Comparison of ENCODE assay signal across 24 cellular contexts in genomic region chr12:46946137-46946536, GRCh38.
A peak's percentile ranks its signal among the peaks of the same experiment; 100 is the strongest.
DNase-seq lines count a peak whose midpoint lies in the region; ATAC-seq, FAIRE-seq and TF ChIP-seq lines count a peak whose summit lies in the region.
"Had no signal": no experiment of that assay in that cellular context is flagged by ENCODE, and none has a peak within 500 bp of the region (broad histone marks: within the 10 kb centered on the region; RNA-seq: fewer than 3 reads in every experiment).

No MANE protein-coding gene starts in this region.

- FAIRE-seq in H54 (lab: Jason Lieb, UNC), result peak; percentile 84
- FAIRE-seq in endothelial cell of umbilical vein (lab: Jason Lieb, UNC), result no peak
- FAIRE-seq: GM12891 had no signal

- DNase-seq in H54 (ENCODE audit: insufficient read length, low spot score) (no peak), RPMI7951 (ENCODE audit: low read depth) (peak; percentile 68), endothelial cell of umbilical vein (ENCODE audit: low read depth, low spot score) (no peak), renal cortical epithelial cell (ENCODE audit: low read depth) (peak; percentile 44), NOMO-1 (lab: John Stamatoyannopoulos, UW; ENCODE audit: unreplicated experiment in 2 of 2) (no peak), COR-L47 (lab: John Stamatoyannopoulos, UW) (no peak), spleen (no peak), psoas muscle (no peak)
- DNase-seq: activated CD4-positive, alpha-beta T cell treated with anti-CD3 and anti-CD28 coated beads for 48 hours; activated T-cell treated with anti-CD3 and anti-CD28 coated beads, Interleukin-2, amount 50 U/mL, for 4 hours; CD8-positive, alpha-beta T cell; cortex of kidney; DMS79; endodermal cell; H9; left colon; MM.1S; NCI-H1417 treated with DMSO at 0.1 percent for 48 hours; NCI-H2107; NCI-H510A; RPMI8226; trophoblast cell had no signal

- no peak overlapping the region for H3K4me2 ChIP-seq in endothelial cell of umbilical vein (ENCODE audit: insufficient read depth, low read length)

- POLR2A ChIA-PET in endothelial cell of umbilical vein (lab: Charles Lee), result no interaction called here

- H3K4me3 ChIP-seq in endothelial cell of umbilical vein (replicated peaks in 1 of 3; ENCODE audit: insufficient read depth in 1 of 3, low read depth in 1 of 3, low read length in 3 of 3) (no peak overlapping the region), spleen (no peak overlapping the region), psoas muscle (no peak overlapping the region)

- intact Hi-C loops in endothelial cell of umbilical vein (cut with micrococcal nuclease), result no loop called here
- intact Hi-C loops in spleen (cut with DNase I; ENCODE audit: low total_unique reads), result no loop called here
- intact Hi-C loops in psoas muscle (cut with DNase I), result loop anchor here in 1 of 2 donors (5.0 kb wide), 1 partner anchor 36 kb away; no protein-coding TSS in a partner anchor

- no peaks in the 10 kb centered on the region for H3K9me1 ChIP-seq in endothelial cell of umbilical vein (replicated peaks; ENCODE audit: control insufficient read depth, extremely low read depth, insufficient read depth, low read length)

- no peak overlapping the region for H3K27ac ChIP-seq in endothelial cell of umbilical vein (ENCODE audit: insufficient read depth, low read depth, low read length)
- H3K27ac ChIP-seq in spleen, result no peak overlapping the region
- H3K27ac ChIP-seq in psoas muscle, result no peak overlapping the region
- H3K27ac ChIP-seq: neutrophil had no signal

- H3K9me3 ChIP-seq in endothelial cell of umbilical vein (replicated peaks; ENCODE audit: control insufficient read depth, insufficient read depth, low read length), result no peaks in the 10 kb centered on the region
- no peaks in the 10 kb centered on the region for H3K9me3 ChIP-seq in spleen
- H3K9me3 ChIP-seq in psoas muscle, result no peaks in the 10 kb centered on the region
- H3K9me3 ChIP-seq: neutrophil had no signal

- H3K79me2 ChIP-seq in endothelial cell of umbilical vein (ENCODE audit: control insufficient read depth, insufficient read depth, low read length), result no peaks in the 10 kb centered on the region

- no peak for TF ChIP-seq POLR2A in H54 (IDR thresholded peaks at IDR 0.05; ENCODE audit: low read depth, low read length)
- no peak for TF ChIP-seq POLR2A in endothelial cell of umbilical vein (IDR thresholded peaks at IDR 0.05; ENCODE audit: low read depth, low read length)
- TF ChIP-seq POLR2A in spleen (IDR thresholded peaks at IDR 0.05), result no peak

- WGBS in spleen, 5 donors, result 90 to 99% (median 96%) methylated on average over 2 of the region's 2 CpGs
- WGBS in psoas muscle, 3 donors, result 91 to 99% (median 96%) methylated on average over 2 of the region's 2 CpGs

- H3K36me3 ChIP-seq in endothelial cell of umbilical vein (ENCODE audit: control insufficient read depth in 2 of 2, extremely low read depth in 1 of 2, insufficient read depth in 2 of 2, low read length in 2 of 2) (no peaks in the 10 kb centered on the region), spleen (no peaks in the 10 kb centered on the region), psoas muscle (ENCODE audit: insufficient read depth in 1 of 2, low read depth in 1 of 2) (no peaks in the 10 kb centered on the region)
- H3K36me3 ChIP-seq: neutrophil had no signal

- TF ChIP-seq CTCF in endothelial cell of umbilical vein (IDR thresholded peaks at IDR 0.05; ENCODE audit: extremely low read depth in 1 of 2, insufficient read depth in 1 of 2, low read depth in 1 of 2, low read length in 2 of 2) (no peak), spleen (IDR thresholded peaks at IDR 0.05 in 8 of 11, conservative IDR thresholded peaks at IDR 0.05 in 3 of 11) (no peak), psoas muscle (IDR thresholded peaks at IDR 0.05) (no peak)

- H3K4me1 ChIP-seq in endothelial cell of umbilical vein (ENCODE audit: control insufficient read depth, extremely low read depth, insufficient read depth, low read length) (peaks cover 4% of the 10 kb centered on the region), spleen (no peaks in the 10 kb centered on the region), psoas muscle (peaks cover 10% of the 10 kb centered on the region)

- CTCF ChIA-PET in endothelial cell of umbilical vein (lab: Charles Lee), result interaction anchor here (4.9 kb wide), 1 partner anchor 38 kb away, joined by 32 read pairs; no protein-coding TSS in a partner anchor

- no peaks in the 10 kb centered on the region for H4K20me1 ChIP-seq in endothelial cell of umbilical vein (replicated peaks; ENCODE audit: control insufficient read depth, extremely low read depth, insufficient read depth, low read length)

- no peak overlapping the region for H2AFZ ChIP-seq in endothelial cell of umbilical vein (ENCODE audit: low read depth, low read length)

- dilution Hi-C loops in endothelial cell of umbilical vein (cut with MboI; ENCODE audit: extremely low pct_ligation_motif_present, low sequenced_read_pairs), result no loop called here

- H3K9ac ChIP-seq in endothelial cell of umbilical vein (replicated peaks; ENCODE audit: extremely low read depth, insufficient read depth, low read length), result no peak overlapping the region

- BruUV-seq in endothelial cell of umbilical vein (replicated peaks; lab: Mats Ljungman, UMichigan), result no TSS peak

- H3K27me3 ChIP-seq in endothelial cell of umbilical vein (ENCODE audit: control insufficient read depth in 2 of 2, insufficient read depth in 2 of 2, low read length in 2 of 2) (no peaks in the 10 kb centered on the region), spleen (replicated peaks in 1 of 7) (peaks cover 0 to 3% (median 0%) of the 10 kb centered on the region in 7 donors), psoas muscle (ENCODE audit: insufficient read depth in 3 of 3, low read length in 2 of 3) (no peaks in the 10 kb centered on the region)
- H3K27me3 ChIP-seq: neutrophil had no signal

- no peak for ATAC-seq in psoas muscle
- ATAC-seq: activated T-cell treated with anti-CD3 and anti-CD28 coated beads, Interleukin-2, amount 50 U/mL, for 4 hours; CD8-positive, alpha-beta T cell; left colon had no signal

TF ChIP-seq in endothelial cell of umbilical vein, 7 proteins besides CTCF, POLR2A, EP300 and RAD21:
- no peak for TF ChIP-seq GATA2 (IDR thresholded peaks at IDR 0.05; ENCODE audit: insufficient read depth, insufficient read length, low read depth, low read length)
- no peak for TF ChIP-seq POLR2AphosphoS5 (IDR thresholded peaks at IDR 0.05; ENCODE audit: insufficient read depth, low read depth, low read length)
- peak; percentile 30 for TF ChIP-seq FOS (IDR thresholded peaks at IDR 0.05; ENCODE audit: borderline replicate concordance, insufficient read depth, low read length)
- no peak for TF ChIP-seq EZH2 (IDR thresholded peaks at IDR 0.05; ENCODE audit: borderline replicate concordance, low read depth, low read length, severe bottlenecking)
TF ChIP-seq in endothelial cell of umbilical vein: peak in this region for 1.

Comparison
In these comparisons a context has a peak if more than half of its experiments do, and no peak if none do; other contexts are left out.
1. DNase-seq: peak in RPMI7951 (single experiment) and renal cortical epithelial cell (single experiment); none in H54 (single experiment), endothelial cell of umbilical vein (single experiment), NOMO-1 (0 of 2), COR-L47 (single experiment), spleen (single experiment) and psoas muscle (0 of 2).